20 cellular contexts compared by ENCODE assay signal in genomic region chr7:155164316-155164715, GRCh38.
"Had no signal": no experiment of that assay in that cellular context is flagged by ENCODE, and none has a peak within 500 bp of the region (broad histone marks: within the 10 kb centered on the region; RNA-seq: fewer than 3 reads in every experiment).

No MANE protein-coding gene starts in this region.

- H3K27ac ChIP-seq: SJSA1, SK-N-MC had no signal

- H3K9me3 ChIP-seq: MG63, SJSA1 had no signal

- ATAC-seq: HepG2 had no signal

- H3K4me3 ChIP-seq: MG63, SJSA1, SK-N-MC had no signal

- DNase-seq: IMR-90, Karpas-422, KG1, MG63, NCI-H1092 treated with DMSO at 0.1 percent for 48 hours, NCI-H1436, NCI-H187, NCI-H2029, NCI-H2081 treated with DMSO at 0.1 percent for 48 hours, NCI-H2171, NCI-H226, NCI-H524, NCI-H526 treated with DMSO at 0.1 percent for 48 hours, NCI-H774, Right ventricle myocardium superior, RPMI8226, SIG-M5 had no signal

- H3K36me3 ChIP-seq: MG63, SJSA1 had no signal

- H3K27me3 ChIP-seq: MG63 had no signal
